Comparison of ENCODE assay signal across 36 cellular contexts in the genomic region with DNA sequence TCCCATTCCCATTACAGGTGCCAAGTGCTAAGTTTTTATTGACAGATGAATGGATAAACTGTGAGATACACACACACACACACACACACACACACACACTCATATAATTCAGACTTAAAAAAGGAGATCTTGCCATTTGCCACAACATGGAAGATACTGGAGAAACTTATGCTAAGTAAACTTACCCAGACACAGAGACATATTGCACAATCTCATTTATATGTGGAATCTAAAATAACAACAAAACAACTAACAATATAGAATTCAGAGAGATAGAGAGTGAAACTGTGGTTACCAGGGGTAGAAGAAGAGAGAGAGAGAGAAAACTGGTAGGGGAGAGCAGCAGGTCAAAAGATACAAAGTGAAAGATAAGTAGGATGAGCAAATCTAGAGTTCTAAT. TPM values are rescaled to one million over a fixed set of nuclear protein-coding genes. Genes with fewer than 3 reads are reported as not detected.
"Had no signal": no experiment of that assay in that cellular context is flagged by ENCODE, and none has a peak within 500 bp of the region (broad histone marks: within the 10 kb centered on the region; RNA-seq: fewer than 3 reads in every experiment).

No MANE protein-coding gene starts in this region.

- ATAC-seq: Panc1, Right ventricle myocardium inferior, SK-N-SH treated with all-trans-retinoic acid at 6 μM for 48 hours, T-cell had no signal

- H2AFZ ChIP-seq: PC-9 had no signal

- H3K9me3 ChIP-seq: SJCRH30 had no signal

- H3K4me1 ChIP-seq: SJCRH30 had no signal

- H3K27ac ChIP-seq: PC-9, RWPE1, SJCRH30, SK-N-MC had no signal

- H3K4me2 ChIP-seq: PC-9 had no signal

- H3K36me3 ChIP-seq: SJCRH30 had no signal

- H3K27me3 ChIP-seq: SJCRH30 had no signal

- DNase-seq: MM.1S, MV-4-11, NCI-H1092, NCI-H1105, NCI-H1417 treated with DMSO at 0.1 percent for 48 hours, NCI-H1436 treated with DMSO at 0.1 percent for 48 hours, NCI-H1694 treated with DMSO at 0.1 percent for 48 hours, NCI-H187 treated with DMSO at 0.1 percent for 48 hours, NCI-H2029, NCI-H2081, NCI-H2171 treated with DMSO at 0.1 percent for 48 hours, NCI-H2227 treated with DMSO at 0.1 percent for 48 hours, NCI-H345, NCI-H446, NCI-H524, NCI-H526, NCI-H69, NCI-H748 treated with DMSO at 0.1 percent for 48 hours, NCI-H82, PC-9, SHP77, SIG-M5, SJCRH30, T-cell had no signal

- H3K4me3 ChIP-seq: PC-9, SJCRH30, SK-N-MC had no signal

RNA-seq across cellular contexts. Expression of a gene that starts 1.4 kb away (rescaled TPM):
- total RNA-seq: LHCN-M2; MCF 10A; NCI-H460; OCI-LY7; PC-9; Right ventricle myocardium inferior; RPMI7951; SJCRH30; SK-MEL-5; T-cell; T-helper 1 cell treated with Interleukin-12 subunit alpha and Interleukin-12 subunit beta and Interleukin-4 antibody, amounts not matched to agents 30 ng/mL and 1 ng/mL, for 36 hours had no signal

RNA-seq across cellular contexts. Expression of a gene that starts 48.0 kb away (rescaled TPM):
- total RNA-seq: LHCN-M2; MCF 10A; NCI-H460; OCI-LY7; PC-9; RPMI7951; SJCRH30; SK-MEL-5; T-helper 1 cell treated with Interleukin-12 subunit alpha and Interleukin-12 subunit beta and Interleukin-4 antibody, amounts not matched to agents 30 ng/mL and 1 ng/mL, for 36 hours had no signal

RNA-seq across cellular contexts. Expression of a gene that starts 49.9 kb away (rescaled TPM):
- total RNA-seq: LHCN-M2; MCF 10A; NCI-H460; PC-9; RPMI7951; SJCRH30; SK-MEL-5; T-helper 1 cell treated with Interleukin-12 subunit alpha and Interleukin-12 subunit beta and Interleukin-4 antibody, amounts not matched to agents 30 ng/mL and 1 ng/mL, for 36 hours had no signal
